ENCODE assay signal across 28 cellular contexts in the genomic region with DNA sequence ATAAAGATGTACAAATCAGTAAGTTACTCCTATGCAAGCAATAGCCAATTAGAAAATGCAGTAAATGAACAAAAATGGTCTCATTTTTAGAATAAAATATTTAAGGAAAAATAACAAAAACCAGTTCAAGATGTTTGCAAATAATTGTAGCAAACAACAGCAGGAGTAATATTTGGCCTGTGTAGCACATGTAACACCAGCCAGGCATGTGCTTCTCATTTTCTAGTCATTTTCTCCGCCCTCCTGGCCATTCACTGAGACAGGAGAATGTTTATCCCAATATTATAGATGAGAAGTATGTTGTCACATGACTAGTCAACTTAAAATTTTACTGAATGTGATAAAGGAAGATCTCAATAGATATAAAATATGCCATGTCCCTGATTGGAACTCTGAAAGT. TPM values are rescaled to one million over a fixed set of nuclear protein-coding genes. Genes with fewer than 3 reads are reported as not detected.
"Had no signal": no experiment of that assay in that cellular context is flagged by ENCODE, and none has a peak within 500 bp of the region (broad histone marks: within the 10 kb centered on the region; RNA-seq: fewer than 3 reads in every experiment).

No MANE protein-coding gene starts in this region.

- H3K36me3 ChIP-seq: colonic mucosa, esophagus muscularis mucosa, esophagus squamous epithelium, gastrocnemius medialis, gastroesophageal sphincter, heart left ventricle, heart right ventricle had no signal

- H3K4me1 ChIP-seq: colonic mucosa, esophagus squamous epithelium, foreskin keratinocyte, gastrocnemius medialis, gastroesophageal sphincter, heart left ventricle, heart right ventricle had no signal

- H3K4me3 ChIP-seq: colonic mucosa, coronary artery, dorsolateral prefrontal cortex, esophagus muscularis mucosa, esophagus squamous epithelium, gastrocnemius medialis, gastroesophageal sphincter, heart left ventricle, heart right ventricle had no signal

- H3K27me3 ChIP-seq: colonic mucosa, dorsolateral prefrontal cortex, esophagus muscularis mucosa, esophagus squamous epithelium, foreskin keratinocyte, gastrocnemius medialis, gastroesophageal sphincter had no signal

- FAIRE-seq: colon, endometrium, endothelial cell of umbilical vein, frontal cortex had no signal

- DNase-seq: colonic mucosa; cortex of kidney; dermis blood vessel endothelial cell; dorsolateral prefrontal cortex; effector CD4-positive, alpha-beta T cell; effector CD8-positive, alpha-beta T cell; effector memory CD8-positive, alpha-beta T cell; endodermal cell; erythroblast; esophagus squamous epithelium; foreskin fibroblast; foreskin keratinocyte; foreskin melanocyte; gastrocnemius medialis; glutamatergic neuron; head of caudate nucleus; heart left ventricle; heart right ventricle had no signal

- H3K9me3 ChIP-seq: colonic mucosa, esophagus muscularis mucosa, esophagus squamous epithelium, gastrocnemius medialis, gastroesophageal sphincter, heart left ventricle, heart right ventricle had no signal

- ATAC-seq: effector memory CD8-positive, alpha-beta T cell; esophagus mucosa; foreskin keratinocyte; gastrocnemius medialis; gastroesophageal sphincter; heart left ventricle; heart right ventricle had no signal

- H3K27ac ChIP-seq: colonic mucosa, coronary artery, dorsolateral prefrontal cortex, epithelial cell of prostate, esophagus muscularis mucosa, esophagus squamous epithelium, foreskin keratinocyte, gastrocnemius medialis, gastroesophageal sphincter, heart left ventricle, heart right ventricle had no signal

RNA-seq across cellular contexts. Expression of a gene that starts 7.8 kb away (rescaled TPM):
- total RNA-seq: dermis microvascular lymphatic vessel endothelial cell, endothelial cell of umbilical vein, foreskin keratinocyte had no signal
- polyA plus RNA-seq: endothelial cell of umbilical vein, foreskin keratinocyte had no signal
